Comparison of ENCODE assay signal across 1 cellular context in the genomic region with DNA sequence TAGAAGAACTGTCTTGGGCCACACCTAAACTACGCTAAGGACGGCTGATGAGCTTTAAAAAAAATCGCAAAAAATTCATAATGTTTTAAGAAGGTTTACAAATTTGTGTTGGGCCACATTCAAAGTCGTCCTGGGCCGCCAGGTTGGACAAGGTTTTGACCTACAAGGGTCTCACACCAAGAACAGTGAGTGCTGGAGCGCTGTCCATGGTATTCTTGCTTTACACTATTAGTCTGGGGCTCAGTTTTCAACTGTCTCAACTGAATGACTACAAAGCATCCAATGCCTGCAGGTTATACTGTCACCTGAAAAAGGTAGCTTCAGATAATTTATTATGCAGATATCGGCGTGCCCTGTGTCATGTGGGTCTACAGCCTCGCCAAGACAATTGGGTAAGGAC.
A peak's percentile ranks its signal among the peaks of the same experiment; 100 is the strongest.
TF ChIP-seq lines count a peak whose summit lies in the region.

No MANE protein-coding gene starts in this region.

TF ChIP-seq in HCT116, 20 proteins besides CTCF, POLR2A, EP300 and RAD21 (continued from another document):
- TF ChIP-seq, protein P1, sequence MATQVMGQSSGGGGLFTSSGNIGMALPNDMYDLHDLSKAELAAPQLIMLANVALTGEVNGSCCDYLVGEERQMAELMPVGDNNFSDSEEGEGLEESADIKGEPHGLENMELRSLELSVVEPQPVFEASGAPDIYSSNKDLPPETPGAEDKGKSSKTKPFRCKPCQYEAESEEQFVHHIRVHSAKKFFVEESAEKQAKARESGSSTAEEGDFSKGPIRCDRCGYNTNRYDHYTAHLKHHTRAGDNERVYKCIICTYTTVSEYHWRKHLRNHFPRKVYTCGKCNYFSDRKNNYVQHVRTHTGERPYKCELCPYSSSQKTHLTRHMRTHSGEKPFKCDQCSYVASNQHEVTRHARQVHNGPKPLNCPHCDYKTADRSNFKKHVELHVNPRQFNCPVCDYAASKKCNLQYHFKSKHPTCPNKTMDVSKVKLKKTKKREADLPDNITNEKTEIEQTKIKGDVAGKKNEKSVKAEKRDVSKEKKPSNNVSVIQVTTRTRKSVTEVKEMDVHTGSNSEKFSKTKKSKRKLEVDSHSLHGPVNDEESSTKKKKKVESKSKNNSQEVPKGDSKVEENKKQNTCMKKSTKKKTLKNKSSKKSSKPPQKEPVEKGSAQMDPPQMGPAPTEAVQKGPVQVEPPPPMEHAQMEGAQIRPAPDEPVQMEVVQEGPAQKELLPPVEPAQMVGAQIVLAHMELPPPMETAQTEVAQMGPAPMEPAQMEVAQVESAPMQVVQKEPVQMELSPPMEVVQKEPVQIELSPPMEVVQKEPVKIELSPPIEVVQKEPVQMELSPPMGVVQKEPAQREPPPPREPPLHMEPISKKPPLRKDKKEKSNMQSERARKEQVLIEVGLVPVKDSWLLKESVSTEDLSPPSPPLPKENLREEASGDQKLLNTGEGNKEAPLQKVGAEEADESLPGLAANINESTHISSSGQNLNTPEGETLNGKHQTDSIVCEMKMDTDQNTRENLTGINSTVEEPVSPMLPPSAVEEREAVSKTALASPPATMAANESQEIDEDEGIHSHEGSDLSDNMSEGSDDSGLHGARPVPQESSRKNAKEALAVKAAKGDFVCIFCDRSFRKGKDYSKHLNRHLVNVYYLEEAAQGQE (IDR thresholded peaks at IDR 0.05; ENCODE audit: low read depth), result peak; percentile 64
- TF ChIP-seq JUND (IDR thresholded peaks at IDR 0.05), result no peak
